Comparison of ENCODE assay signal across 21 cellular contexts in the genomic region with DNA sequence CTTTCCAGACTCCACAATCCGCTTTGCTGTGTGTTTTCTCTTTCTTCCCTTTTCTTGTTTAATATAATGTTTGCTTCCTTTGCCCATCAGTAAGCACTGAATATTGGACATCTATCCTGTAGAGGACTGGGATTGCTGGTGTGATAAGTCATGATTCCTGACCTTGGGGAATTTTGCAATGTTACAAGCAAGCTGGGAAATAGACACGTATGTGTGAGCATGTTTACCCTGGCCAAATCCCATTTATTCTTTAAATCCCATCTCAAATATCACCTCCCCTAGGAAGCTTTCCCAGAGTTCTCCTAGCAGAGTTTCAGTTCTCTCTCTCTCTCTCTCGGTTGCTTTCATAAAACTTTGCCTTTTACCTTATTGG.
DNase-seq lines count a peak whose midpoint lies in the region; ATAC-seq, FAIRE-seq and TF ChIP-seq lines count a peak whose summit lies in the region.
"Had no signal": no experiment of that assay in that cellular context is flagged by ENCODE, and none has a peak within 500 bp of the region (broad histone marks: within the 10 kb centered on the region; RNA-seq: fewer than 3 reads in every experiment).

No MANE protein-coding gene starts in this region.

- WGBS in heart right ventricle, 2 donors = 66 to 68% methylated on average over 3 of the region's 3 CpGs
- 48 to 55% methylated on average over 3 of the region's 3 CpGs for WGBS in pancreas, 2 donors
- WGBS in aorta, 2 donors = 12 to 15% methylated on average over 3 of the region's 3 CpGs

- TF ChIP-seq POLR2A in vagina (IDR thresholded peaks at IDR 0.05) = no peak

- H3K4me3 ChIP-seq in heart right ventricle = no peak overlapping the region
- H3K4me3 ChIP-seq in pancreas = no peak overlapping the region
- no peak overlapping the region for H3K4me3 ChIP-seq in aorta (ENCODE audit: low read length in 2 of 2)
- H3K4me3 ChIP-seq in vagina = no peak overlapping the region
- H3K4me3 ChIP-seq: Peyer's patch, testis had no signal

- peak overlapping the region; percentile 51 to 93 (median 84) for H3K27ac ChIP-seq in heart right ventricle
- H3K27ac ChIP-seq in pancreas = peak overlapping the region in 2 of 4 donors; percentile 6
- H3K27ac ChIP-seq in aorta (ENCODE audit: low read depth in 1 of 2, low read length in 2 of 2) = peak overlapping the region; percentile 96 to 98
- H3K27ac ChIP-seq in vagina = no peak overlapping the region
- H3K27ac ChIP-seq: Peyer's patch, testis had no signal

- H3K9me3 ChIP-seq in heart right ventricle (no peaks in the 10 kb centered on the region), pancreas (no peaks in the 10 kb centered on the region), aorta (ENCODE audit: control insufficient read depth, low read length) (no peaks in the 10 kb centered on the region), vagina (no peaks in the 10 kb centered on the region)
- H3K9me3 ChIP-seq: Peyer's patch, SK-N-SH, testis had no signal

- FAIRE-seq in pancreas (lab: Jason Lieb, UNC) = no peak
- FAIRE-seq: GM12892 had no signal

- DNase-seq in Right ventricle myocardium superior (no peak), left cardiac atrium (no peak), heart right ventricle (no peak), pancreas (no peak), aorta (no peak), HPDE6-E6E7 (ENCODE audit: extremely low spot score) (no peak), vagina (ENCODE audit: extremely low spot score in 2 of 2) (no peak)
- DNase-seq in activated CD8-positive, alpha-beta memory T cell treated with anti-CD3 and anti-CD28 coated beads, Interleukin-2, amount 50 U/mL, for 4 hours = no peak
- DNase-seq: amniotic stem cell; cerebellar nuclear complex; DMS153; Karpas-422; left colon; NCI-H1092 treated with DMSO at 0.1 percent for 48 hours; NCI-H2107; occipital lobe; Peyer's patch; SK-N-SH; stimulated activated CD4-positive, alpha-beta T cell treated with anti-CD3 and anti-CD28 coated beads, Interleukin-12 subunit alpha, Interleukin-12 subunit beta, amount 100 ng/mL, for 4 hours; testis had no signal

- H3K4me1 ChIP-seq in heart right ventricle (peaks cover 6 to 54% (median 24%) of the 10 kb centered on the region in 9 donors), pancreas (peaks cover 10 to 14% (median 10%) of the 10 kb centered on the region in 3 donors), aorta (ENCODE audit: control insufficient read depth in 1 of 2, insufficient read depth in 2 of 2, low read length in 2 of 2) (peaks cover 6 to 10% of the 10 kb centered on the region in 2 donors), vagina (peaks cover 18% of the 10 kb centered on the region)
- H3K4me1 ChIP-seq: Peyer's patch had no signal

- no peaks in the 10 kb centered on the region for H3K27me3 ChIP-seq in heart right ventricle
- H3K27me3 ChIP-seq in pancreas = no peaks in the 10 kb centered on the region
- no peaks in the 10 kb centered on the region for H3K27me3 ChIP-seq in aorta (ENCODE audit: control insufficient read depth in 1 of 2, insufficient read depth in 2 of 2, low read length in 1 of 2)
- H3K27me3 ChIP-seq in vagina = no peaks in the 10 kb centered on the region
- H3K27me3 ChIP-seq: Peyer's patch, testis had no signal

- ATAC-seq in Right ventricle myocardium superior (ENCODE audit: poor library complexity) (peak; percentile 6), left cardiac atrium (no peak), heart right ventricle (peak in 3 of 8 donors; percentile 2 to 31 (median 4)), pancreas (peak; percentile 46 to 73 (median 61)), aorta (ENCODE audit: low FRiP score) (peak; percentile 56)

- intact Hi-C loops in Right ventricle myocardium superior (cut with DNase I) = no loop called here
- intact Hi-C loops in left cardiac atrium (cut with DNase I) = no loop called here
- intact Hi-C loops in heart right ventricle (cut with DNase I) = loop anchor here in 5 of 10 donors (10.0 kb wide), 4 partner anchors 134 to 234 kb away; a partner anchor contains a TSS
- intact Hi-C loops in pancreas (cut with DNase I) = no loop called here
- intact Hi-C loops in aorta (cut with DNase I) = no loop called here
- intact Hi-C loops in vagina (cut with DNase I) = no loop called here

- no peaks in the 10 kb centered on the region for H3K36me3 ChIP-seq in heart right ventricle
- no peaks in the 10 kb centered on the region for H3K36me3 ChIP-seq in pancreas
- no peaks in the 10 kb centered on the region for H3K36me3 ChIP-seq in aorta (ENCODE audit: control insufficient read depth in 1 of 2, insufficient read depth in 2 of 2, low read length in 1 of 2)
- no peaks in the 10 kb centered on the region for H3K36me3 ChIP-seq in vagina
- H3K36me3 ChIP-seq: Peyer's patch had no signal

- TF ChIP-seq CTCF in heart right ventricle (IDR thresholded peaks at IDR 0.05) = no peak
- no peak for TF ChIP-seq CTCF in pancreas (IDR thresholded peaks at IDR 0.05)
- no peak for TF ChIP-seq CTCF in vagina (IDR thresholded peaks at IDR 0.05)

Comparison
In these comparisons a context has a peak if more than half of its experiments do, and no peak if none do; other contexts are left out.
1. ATAC-seq: peak in Right ventricle myocardium superior (single experiment), pancreas (4 of 4) and aorta (single experiment); none in left cardiac atrium (0 of 2).